10 cellular contexts compared by ENCODE assay signal in the genomic region with DNA sequence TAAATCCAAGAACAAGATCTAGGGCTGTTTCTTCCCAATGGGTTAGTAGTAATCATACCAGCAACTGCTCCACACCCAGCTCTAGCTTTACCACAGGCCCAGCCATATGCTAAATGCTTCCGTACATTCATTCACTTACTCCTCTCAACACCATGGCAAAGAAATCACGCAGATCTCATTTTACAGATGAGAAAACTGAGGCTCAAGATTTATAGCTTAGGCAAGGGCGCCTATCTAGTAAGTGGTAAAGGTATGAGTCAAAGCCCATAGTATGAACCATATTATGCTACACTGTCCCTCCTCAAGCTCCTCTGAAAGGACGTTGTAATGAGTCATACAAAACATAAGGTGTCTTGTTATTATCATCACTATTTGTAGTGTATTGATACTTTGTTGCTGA.
DNase-seq lines count a peak whose midpoint lies in the region; ATAC-seq and TF ChIP-seq lines count a peak whose summit lies in the region.
"Had no signal": no experiment of that assay in that cellular context is flagged by ENCODE, and none has a peak within 500 bp of the region (broad histone marks: within the 10 kb centered on the region; RNA-seq: fewer than 3 reads in every experiment).

No MANE protein-coding gene starts in this region.

- H3K4me3 Mint-ChIP-seq in MCF 10A (ENCODE audit: unreplicated experiment) (no peak overlapping the region), chondrocyte (ENCODE audit: unreplicated experiment) (no peak overlapping the region)
- no peak overlapping the region for H3K4me3 Mint-ChIP-seq in stimulated activated memory B cell treated with anti-CD40 and anti-IgM and Interleukin-4, amounts not matched to agents 10 μg/mL and 1 μg/mL and 100 μg/mL, for 72 hours

- no peak for TF ChIP-seq CTCF in mammary epithelial cell (conservative IDR thresholded peaks at IDR 0.05 in 1 of 2, IDR thresholded peaks at IDR 0.05 in 1 of 2; ENCODE audit: extremely low read depth in 1 of 2, insufficient read depth in 1 of 2, low read depth in 1 of 2, low read length in 2 of 2)
- TF ChIP-seq CTCF in MCF 10A (IDR thresholded peaks at IDR 0.05; ENCODE audit: unreplicated experiment), result no peak
- TF ChIP-seq CTCF in SK-N-SH (IDR thresholded peaks at IDR 0.05), result no peak
- TF ChIP-seq CTCF in chondrocyte (IDR thresholded peaks at IDR 0.05), result no peak

- no peaks in the 10 kb centered on the region for H3K9me3 Mint-ChIP-seq in MCF 10A (ENCODE audit: unreplicated experiment)
- no peaks in the 10 kb centered on the region for H3K9me3 Mint-ChIP-seq in stimulated activated memory B cell treated with anti-CD40 and anti-IgM and Interleukin-4, amounts not matched to agents 10 μg/mL and 1 μg/mL and 100 μg/mL, for 72 hours
- no peaks in the 10 kb centered on the region for H3K9me3 Mint-ChIP-seq in chondrocyte (ENCODE audit: low read depth)

- H3K36me3 ChIP-seq in mammary epithelial cell (ENCODE audit: insufficient read depth, low read length) (no peaks in the 10 kb centered on the region), SK-N-SH (replicated peaks in 1 of 2; ENCODE audit: control insufficient read depth in 1 of 2, insufficient read depth in 2 of 2, low read length in 1 of 2) (peaks cover 4 to 6% of the 10 kb centered on the region in 2 experiments)
- H3K36me3 ChIP-seq: BE2C had no signal

- H3K27ac ChIP-seq in mammary epithelial cell (ENCODE audit: insufficient read depth, low read depth, low read length) (no peak overlapping the region), SK-N-SH (ENCODE audit: low read depth in 2 of 2, low read length in 1 of 2) (peak overlapping the region in 1 of 2 experiments; percentile 24; a peak in 1 of 4 replicates)

- dilution Hi-C loops in mammary epithelial cell (cut with HindIII; ENCODE audit: low sequenced_read_pairs), result no loop called here

- H2AFZ ChIP-seq in mammary epithelial cell (ENCODE audit: low read depth, low read length) (no peak overlapping the region), SK-N-SH (ENCODE audit: low read depth) (no peak overlapping the region)

- no peaks in the 10 kb centered on the region for H3K9me2 ChIP-seq in SK-N-SH

- no peaks in the 10 kb centered on the region for H3K9me3 ChIP-seq in mammary epithelial cell (replicated peaks; ENCODE audit: insufficient read depth, low read length)
- H3K9me3 ChIP-seq in SK-N-SH, result no peaks in the 10 kb centered on the region
- H3K9me3 ChIP-seq: BE2C had no signal

- H3K4me1 ChIP-seq in mammary epithelial cell (ENCODE audit: insufficient read depth, low read length), result peaks cover 34% of the 10 kb centered on the region
- H3K4me1 ChIP-seq in SK-N-SH (ENCODE audit: control insufficient read depth in 1 of 2, insufficient read depth in 2 of 2, low read depth in 1 of 2, low read length in 1 of 2), result peaks cover 28 to 32% of the 10 kb centered on the region in 2 experiments
- H3K4me1 ChIP-seq: BE2C had no signal

- POLR2A ChIA-PET in MCF 10A (lab: Yijun Ruan, JAX) (interaction anchor here (1.3 to 2.8 kb wide), 8 partner anchors 8 to 80 kb away, joined by 4 to 18 read pairs (median 5); no protein-coding TSS in a partner anchor), SK-N-SH (lab: Yijun Ruan, JAX) (no interaction called here)

- WGBS in mammary epithelial cell (ENCODE audit: low coverage, missing lambda C conversion rate), result 66% methylated on average over 4 of the region's 4 CpGs
- 64% methylated on average over 4 of the region's 4 CpGs for WGBS in SK-N-SH (ENCODE audit: low lambda C conversion rate)

- H3K27me3 Mint-ChIP-seq in MCF 10A (ENCODE audit: insufficient read depth, unreplicated experiment), result peaks cover 96% of the 10 kb centered on the region
- H3K27me3 Mint-ChIP-seq in stimulated activated memory B cell treated with anti-CD40 and anti-IgM and Interleukin-4, amounts not matched to agents 10 μg/mL and 1 μg/mL and 100 μg/mL, for 72 hours, result no peaks in the 10 kb centered on the region
- no peaks in the 10 kb centered on the region for H3K27me3 Mint-ChIP-seq in chondrocyte (ENCODE audit: low read depth)

- H3K27ac Mint-ChIP-seq in MCF 10A (ENCODE audit: low read depth, unreplicated experiment) (no peak overlapping the region), chondrocyte (ENCODE audit: unreplicated experiment) (no peak overlapping the region)
- H3K27ac Mint-ChIP-seq in stimulated activated memory B cell treated with anti-CD40 and anti-IgM and Interleukin-4, amounts not matched to agents 10 μg/mL and 1 μg/mL and 100 μg/mL, for 72 hours, result no peak overlapping the region

- no peak for TF ChIP-seq EP300 in SK-N-SH (IDR thresholded peaks at IDR 0.05; ENCODE audit: borderline replicate concordance in 1 of 2, low read depth in 1 of 2, low read length in 1 of 2)

- CTCF ChIA-PET in mammary epithelial cell (lab: Charles Lee; ENCODE audit: low non-redundant PET) (no interaction called here), MCF 10A (lab: Yijun Ruan, JAX) (interaction anchor here (0.6 to 1.7 kb wide), 4 partner anchors 19 to 423 kb away, joined by 3 to 6 read pairs (median 6); no protein-coding TSS in a partner anchor), SK-N-SH (lab: Yijun Ruan, JAX) (interaction anchor here (1.0 kb wide), 1 partner anchor 10 kb away, joined by 5 read pairs; no protein-coding TSS in a partner anchor)

- H3K4me2 ChIP-seq in mammary epithelial cell (ENCODE audit: insufficient read depth, low read depth, low read length) (no peak overlapping the region), SK-N-SH (no peak overlapping the region)

- DNase-seq in mammary epithelial cell, result peak; percentile 56
- no peak for DNase-seq in MCF 10A (ENCODE audit: unreplicated experiment)
- no peak for DNase-seq in SK-N-SH
- no peak for DNase-seq in chondrocyte (ENCODE audit: low spot score)
- no peak for DNase-seq in NCI-H187 (lab: John Stamatoyannopoulos, UW)
- no peak for DNase-seq in G401 (ENCODE audit: low spot score)
- DNase-seq: BE2C, substantia nigra had no signal

- in situ Hi-C loops in mammary epithelial cell (cut with MboI; ENCODE audit: low sequenced_read_pairs in 2 of 2) (no loop called here), G401 (cut with HindIII; ENCODE audit: low sequenced_read_pairs) (no loop called here)

- H3K4me1 Mint-ChIP-seq in MCF 10A (ENCODE audit: insufficient read depth, unreplicated experiment) (no peaks in the 10 kb centered on the region), chondrocyte (ENCODE audit: low read depth) (peaks cover 50% of the 10 kb centered on the region)
- peaks cover 16% of the 10 kb centered on the region for H3K4me1 Mint-ChIP-seq in stimulated activated memory B cell treated with anti-CD40 and anti-IgM and Interleukin-4, amounts not matched to agents 10 μg/mL and 1 μg/mL and 100 μg/mL, for 72 hours

- H3K9ac ChIP-seq in mammary epithelial cell (ENCODE audit: insufficient read depth, low read length) (no peak overlapping the region), SK-N-SH (no peak overlapping the region)

- H3K36me3 Mint-ChIP-seq in MCF 10A (ENCODE audit: insufficient read depth, unreplicated experiment) (no peaks in the 10 kb centered on the region), chondrocyte (ENCODE audit: low read depth) (peaks cover 26% of the 10 kb centered on the region)
- H3K36me3 Mint-ChIP-seq in stimulated activated memory B cell treated with anti-CD40 and anti-IgM and Interleukin-4, amounts not matched to agents 10 μg/mL and 1 μg/mL and 100 μg/mL, for 72 hours, result peaks cover 16% of the 10 kb centered on the region

- no peaks in the 10 kb centered on the region for H3K27me3 ChIP-seq in mammary epithelial cell (ENCODE audit: insufficient read depth, low read length)
- no peaks in the 10 kb centered on the region for H3K27me3 ChIP-seq in SK-N-SH (ENCODE audit: insufficient read depth)
- H3K27me3 ChIP-seq: BE2C had no signal

- H3K4me3 ChIP-seq in mammary epithelial cell (replicated peaks in 1 of 3; ENCODE audit: insufficient read depth in 1 of 3, low read depth in 2 of 3, low read length in 3 of 3) (no peak overlapping the region), SK-N-SH (ENCODE audit: low read depth in 2 of 2, low read length in 1 of 2) (no peak overlapping the region)

- peak; percentile 80 for ATAC-seq in HG02642 (IDR thresholded peaks at IDR 0.05; ENCODE audit: poor library complexity, unreplicated experiment)
- ATAC-seq in stimulated activated memory B cell treated with anti-CD40 and anti-IgM and Interleukin-4, amounts not matched to agents 10 μg/mL and 1 μg/mL and 100 μg/mL, for 72 hours, result peak; percentile 53

- intact Hi-C loops in mammary epithelial cell (cut with micrococcal nuclease), result loop anchor here (2.0 kb wide), 1 partner anchor 81 kb away; no protein-coding TSS in a partner anchor
- intact Hi-C loops in MCF 10A (cut with micrococcal nuclease), result no loop called here

- H4K20me1 ChIP-seq in mammary epithelial cell (ENCODE audit: insufficient read depth, low read length), result no peaks in the 10 kb centered on the region
- H4K20me1 ChIP-seq in SK-N-SH (ENCODE audit: insufficient read depth), result no peaks in the 10 kb centered on the region

- BruUV-seq in mammary epithelial cell (replicated peaks; lab: Mats Ljungman, UMichigan), result no TSS peak
- BruUV-seq in MCF 10A (replicated peaks; lab: Mats Ljungman, UMichigan), result no TSS peak

- TF ChIP-seq RAD21 in SK-N-SH (IDR thresholded peaks at IDR 0.05; ENCODE audit: low read length), result no peak

- H3F3A ChIP-seq in SK-N-SH (replicated peaks; ENCODE audit: insufficient read depth), result peaks cover 20% of the 10 kb centered on the region

- H3K79me2 ChIP-seq in mammary epithelial cell (ENCODE audit: insufficient read depth, low read length) (no peaks in the 10 kb centered on the region), SK-N-SH (ENCODE audit: insufficient read depth) (no peaks in the 10 kb centered on the region)

TF ChIP-seq in SK-N-SH, 30 proteins besides CTCF, POLR2A, EP300 and RAD21 (continues in another document):
- TF ChIP-seq NRF1 (IDR thresholded peaks at IDR 0.05; ENCODE audit: low read depth, low read length) (no peak), TCF12 (IDR thresholded peaks at IDR 0.05) (peak; percentile 38; the same call in 1 of the 2 replicates), FOSL2 (IDR thresholded peaks at IDR 0.05; ENCODE audit: borderline replicate concordance, low read depth) (peak; percentile 36; the same call in 1 of the 2 replicates), JUND (IDR thresholded peaks at IDR 0.05) (peak; percentile 39; the same call in 1 of the 2 replicates), MEF2A (IDR thresholded peaks at IDR 0.05; ENCODE audit: borderline replicate concordance, low read depth) (no peak)
- TF ChIP-seq, protein P1, sequence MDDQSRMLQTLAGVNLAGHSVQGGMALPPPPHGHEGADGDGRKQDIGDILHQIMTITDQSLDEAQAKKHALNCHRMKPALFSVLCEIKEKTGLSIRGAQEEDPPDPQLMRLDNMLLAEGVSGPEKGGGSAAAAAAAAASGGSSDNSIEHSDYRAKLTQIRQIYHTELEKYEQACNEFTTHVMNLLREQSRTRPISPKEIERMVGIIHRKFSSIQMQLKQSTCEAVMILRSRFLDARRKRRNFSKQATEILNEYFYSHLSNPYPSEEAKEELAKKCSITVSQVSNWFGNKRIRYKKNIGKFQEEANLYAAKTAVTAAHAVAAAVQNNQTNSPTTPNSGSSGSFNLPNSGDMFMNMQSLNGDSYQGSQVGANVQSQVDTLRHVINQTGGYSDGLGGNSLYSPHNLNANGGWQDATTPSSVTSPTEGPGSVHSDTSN (IDR thresholded peaks at IDR 0.05), result peak; percentile 59; the same call in 1 of the 2 replicates
